ENCODE assay signal across 8 cellular contexts in the genomic region with DNA sequence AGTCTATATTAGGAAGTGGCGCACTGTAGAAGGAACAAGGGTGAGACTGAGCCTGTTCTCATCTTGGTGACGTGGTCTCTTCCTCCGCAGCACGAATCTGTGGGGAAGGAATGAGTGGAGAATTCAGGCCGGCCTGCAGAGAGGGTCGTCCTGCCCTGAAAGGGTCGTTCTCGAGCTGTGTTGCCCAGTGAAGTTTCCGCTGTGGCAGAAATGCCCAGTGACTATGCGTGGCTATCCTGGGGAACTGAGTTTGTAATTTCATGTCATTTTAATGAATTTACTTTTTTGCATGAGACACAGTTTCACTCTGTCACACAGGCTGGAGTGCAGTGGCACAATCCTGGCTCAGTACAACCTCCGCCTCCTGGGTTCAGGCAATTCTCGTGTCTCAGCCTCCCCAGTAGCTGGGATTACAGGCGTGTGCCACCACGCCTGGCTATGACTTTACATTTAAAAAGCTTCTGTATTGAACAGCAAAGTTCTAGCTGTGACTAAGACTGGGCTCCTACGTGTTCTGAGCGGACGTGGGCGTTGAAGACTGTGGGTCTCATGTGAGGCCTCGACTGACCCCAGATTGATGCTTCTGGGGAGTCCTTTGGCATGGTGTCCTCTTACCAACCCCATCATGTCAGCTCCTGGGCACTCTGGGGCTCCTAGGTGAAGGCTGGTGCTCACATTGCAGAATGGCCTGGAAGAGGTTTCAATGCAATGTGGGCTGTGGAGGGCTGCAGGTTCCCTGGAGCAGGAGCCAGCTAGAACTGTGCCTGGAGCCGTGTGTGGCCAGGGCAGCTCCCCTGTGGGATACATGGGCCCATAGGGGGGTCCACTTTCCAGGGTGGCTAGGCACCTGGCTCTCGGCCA. TPM values are rescaled to one million over a fixed set of nuclear protein-coding genes. Genes with fewer than 3 reads are reported as not detected.
A peak's percentile ranks its signal among the peaks of the same experiment; 100 is the strongest.
DNase-seq lines count a peak whose midpoint lies in the region; ATAC-seq and TF ChIP-seq lines count a peak whose summit lies in the region.

No MANE protein-coding gene starts in this region.

- peaks cover 33% of the 10 kb centered on the region for H3K36me3 ChIP-seq in DND-41 (ENCODE audit: insufficient read depth, low read length)
- H3K36me3 ChIP-seq in skeletal muscle satellite cell (ENCODE audit: insufficient read depth, low read length): peaks cover 18% of the 10 kb centered on the region

- H3K4me1 ChIP-seq in DND-41 (ENCODE audit: insufficient read depth, low read length): peaks cover 70% of the 10 kb centered on the region
- peaks cover 38% of the 10 kb centered on the region for H3K4me1 ChIP-seq in right cardiac atrium (ENCODE audit: control insufficient read depth, insufficient read depth, low read length)
- peaks cover 78% of the 10 kb centered on the region for H3K4me1 ChIP-seq in skeletal muscle satellite cell (ENCODE audit: control insufficient read depth, insufficient read depth, low read length)

- H3K79me2 ChIP-seq in DND-41 (ENCODE audit: insufficient read depth, low read length): peaks cover 76% of the 10 kb centered on the region

- H3K36me3 Mint-ChIP-seq in WTC11: peaks cover 13% of the 10 kb centered on the region

- no peaks in the 10 kb centered on the region for H3K27me3 ChIP-seq in DND-41 (ENCODE audit: insufficient read depth, low read length, poor library complexity)
- H3K27me3 ChIP-seq in right cardiac atrium (ENCODE audit: control insufficient read depth, insufficient read depth): no peaks in the 10 kb centered on the region
- no peaks in the 10 kb centered on the region for H3K27me3 ChIP-seq in skeletal muscle satellite cell (ENCODE audit: control insufficient read depth, insufficient read depth, low read length)

- ATAC-seq in DND-41 (ENCODE audit: insufficient read depth, low read depth): no peak
- no peak for ATAC-seq in WTC11
- no peak for ATAC-seq in right cardiac atrium
- ATAC-seq in GM21447 (IDR thresholded peaks at IDR 0.05; ENCODE audit: unreplicated experiment): no peak

- H3K4me2 ChIP-seq in DND-41 (ENCODE audit: insufficient read depth, low read length) (no peak overlapping the region), skeletal muscle satellite cell (ENCODE audit: low read length) (peak overlapping the region; percentile 96)

- H3K9me3 Mint-ChIP-seq in WTC11: no peaks in the 10 kb centered on the region

- H4K20me1 ChIP-seq in DND-41 (ENCODE audit: insufficient read depth, low read length): peaks cover 16% of the 10 kb centered on the region

- POLR2A ChIA-PET in WTC11 (lab: Charles Lee): interaction anchor here (0.7 to 1.4 kb wide), 5 partner anchors 12 to 169 kb away, joined by 3 to 7 read pairs (median 3); partner anchors contain the start of genes NAIF1 and SLC25A25

- 0 out of 2 replicates have a peak overlapping the region, but pooled peaks have one; percentile 84 for H3K4me3 Mint-ChIP-seq in WTC11

- no peak overlapping the region for H3K4me3 ChIP-seq in DND-41 (ENCODE audit: low read depth in 1 of 2, low read length in 2 of 2)
- no peak overlapping the region for H3K4me3 ChIP-seq in right cardiac atrium (ENCODE audit: low read length)
- H3K4me3 ChIP-seq in skeletal muscle satellite cell (ENCODE audit: low read length): no peak overlapping the region

- DNase-seq in DND-41 (no peak), WTC11 (ENCODE audit: low spot score) (no peak), right cardiac atrium (peak in 1 of 3 donors; percentile 59), SHP77 (lab: John Stamatoyannopoulos, UW) (no peak), kidney glomerular epithelial cell (lab: John Stamatoyannopoulos, UW) (no peak), COLO668 (lab: John Stamatoyannopoulos, UW; ENCODE audit: unreplicated experiment) (no peak)

- TF ChIP-seq CTCF in DND-41 (IDR thresholded peaks at IDR 0.05; ENCODE audit: borderline replicate concordance, extremely low read depth, low read length, poor library complexity, severe bottlenecking): no peak
- no peak for TF ChIP-seq CTCF in WTC11 (IDR thresholded peaks at IDR 0.05)

- H3K9me3 ChIP-seq in DND-41 (ENCODE audit: insufficient read depth, low read length, severe bottlenecking) (no peaks in the 10 kb centered on the region), right cardiac atrium (ENCODE audit: control insufficient read depth, low read length) (no peaks in the 10 kb centered on the region), skeletal muscle satellite cell (replicated peaks; ENCODE audit: low read length) (no peaks in the 10 kb centered on the region)

- H3K27me3 Mint-ChIP-seq in WTC11 (ENCODE audit: low read depth): no peaks in the 10 kb centered on the region

- H3K4me1 Mint-ChIP-seq in WTC11: peaks cover 58% of the 10 kb centered on the region

- H3K27ac Mint-ChIP-seq in WTC11: peak overlapping the region; percentile 99

- intact Hi-C loops in right cardiac atrium (cut with DNase I): no loop called here

- CTCF ChIA-PET in WTC11 (lab: Charles Lee): interaction anchor here (0.6 to 7.2 kb wide), 14 partner anchors 9 to 355 kb away, joined by 3 to 73 read pairs (median 4); no protein-coding TSS in a partner anchor

- H2AFZ ChIP-seq in DND-41 (ENCODE audit: low read depth, low read length): no peak overlapping the region

- no peak overlapping the region for H3K9ac ChIP-seq in DND-41 (ENCODE audit: low read depth, low read length)
- peak overlapping the region; percentile 90 for H3K9ac ChIP-seq in skeletal muscle satellite cell (ENCODE audit: low read depth, low read length)

- H3K27ac ChIP-seq in DND-41 (ENCODE audit: low read length): peak overlapping the region; percentile 61
- peak overlapping the region; percentile 100 for H3K27ac ChIP-seq in right cardiac atrium (ENCODE audit: low read length)

- WGBS in right cardiac atrium: 87% methylated on average over 21 of the region's 21 CpGs

TF ChIP-seq in WTC11, 78 proteins besides CTCF, POLR2A, EP300 and RAD21:
- TF ChIP-seq CDX4 (CRISPR knock-in tag; IDR thresholded peaks at IDR 0.05; ENCODE audit: borderline replicate concordance) (no peak), IRF1 (CRISPR knock-in tag; IDR thresholded peaks at IDR 0.05) (no peak), JUN (CRISPR knock-in tag; IDR thresholded peaks at IDR 0.05) (no peak), ZNF416 (CRISPR knock-in tag; IDR thresholded peaks at IDR 0.05) (no peak), NFATC4 (CRISPR knock-in tag; IDR thresholded peaks at IDR 0.05) (no peak), EMX1 (CRISPR knock-in tag; IDR thresholded peaks at IDR 0.05) (no peak), SP1 (CRISPR knock-in tag; conservative IDR thresholded peaks at IDR 0.05) (no peak), MYBL2 (CRISPR knock-in tag; IDR thresholded peaks at IDR 0.05) (no peak)
- TF ChIP-seq, protein P1, sequence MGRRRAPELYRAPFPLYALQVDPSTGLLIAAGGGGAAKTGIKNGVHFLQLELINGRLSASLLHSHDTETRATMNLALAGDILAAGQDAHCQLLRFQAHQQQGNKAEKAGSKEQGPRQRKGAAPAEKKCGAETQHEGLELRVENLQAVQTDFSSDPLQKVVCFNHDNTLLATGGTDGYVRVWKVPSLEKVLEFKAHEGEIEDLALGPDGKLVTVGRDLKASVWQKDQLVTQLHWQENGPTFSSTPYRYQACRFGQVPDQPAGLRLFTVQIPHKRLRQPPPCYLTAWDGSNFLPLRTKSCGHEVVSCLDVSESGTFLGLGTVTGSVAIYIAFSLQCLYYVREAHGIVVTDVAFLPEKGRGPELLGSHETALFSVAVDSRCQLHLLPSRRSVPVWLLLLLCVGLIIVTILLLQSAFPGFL (CRISPR knock-in tag; IDR thresholded peaks at IDR 0.05; ENCODE audit: borderline replicate concordance): no peak

RNA-seq across cellular contexts. Expression of gene SLC25A25, which starts 29.4 kb away (rescaled TPM):
- total RNA-seq in WTC11 (2021) (15.2 to 17.4 TPM (median 15.2 TPM) in 3 replicates), right cardiac atrium (10 to 100 TPM in 1 of 4 donors, 1 to 10 TPM in 3; 6.3 to 16.1 (median 7.0) TPM)
- 5.8 TPM for polyA plus RNA-seq in right cardiac atrium
- total RNA-seq in skeletal muscle satellite cell (2012; rRNA removed): 13.9 and 14.4 TPM in 2 replicates

RNA-seq across cellular contexts. Expression of gene PTGES2, which starts 30.1 kb away (rescaled TPM):
- total RNA-seq in WTC11 (2021) (96.2 to 118 TPM (median 98.4 TPM) in 3 replicates), right cardiac atrium (100 to 1,000 TPM; 122 to 128 (median 126) TPM)
- polyA plus RNA-seq in right cardiac atrium: 162 TPM
- total RNA-seq in skeletal muscle satellite cell (2012; rRNA removed): 85.9 and 97.0 TPM in 2 replicates

RNA-seq across cellular contexts. Expression of gene NAIF1, which starts 30.3 kb away (rescaled TPM):
- total RNA-seq in WTC11 (2021) (11.9 to 13.4 TPM (median 12.4 TPM) in 3 replicates), right cardiac atrium (1 to 10 TPM; 6.1 to 8.7 (median 6.4) TPM)
- polyA plus RNA-seq in right cardiac atrium: 5.0 TPM
- total RNA-seq in skeletal muscle satellite cell (2012; rRNA removed): 5.1 and 9.0 TPM in 2 replicates

RNA-seq across cellular contexts. Expression of gene LCN2, which starts 51.9 kb away (rescaled TPM):
- 1.0 to 3.0 TPM (median 1.3 TPM) in 3 replicates for total RNA-seq in WTC11 (2021)
- total RNA-seq in right cardiac atrium: not detected
- 0.16 TPM for polyA plus RNA-seq in right cardiac atrium
- not detected in 2 replicates for total RNA-seq in skeletal muscle satellite cell (2012; rRNA removed)
